In the genomic region with DNA sequence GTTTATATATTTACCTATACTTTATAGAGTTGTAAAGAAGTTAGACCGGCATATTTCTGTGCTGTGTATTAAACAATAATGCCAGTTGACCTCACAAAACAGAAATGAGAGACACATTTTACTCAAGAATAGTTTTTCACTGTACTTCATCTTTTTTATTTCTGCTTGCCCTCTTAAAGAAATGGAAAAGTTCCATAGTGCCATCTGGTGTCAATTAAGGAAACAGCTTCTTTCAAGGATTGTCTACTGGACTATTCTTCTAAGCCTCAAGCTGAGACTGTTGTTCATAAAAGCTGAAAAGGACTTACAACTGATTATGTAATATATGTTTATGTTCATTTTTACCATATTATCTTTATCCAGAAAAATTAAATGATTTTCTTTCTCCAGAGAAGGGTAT, we compare ENCODE assay signal across 8 cellular contexts.
DNase-seq lines count a peak whose midpoint lies in the region; ATAC-seq, FAIRE-seq and TF ChIP-seq lines count a peak whose summit lies in the region.

No MANE protein-coding gene starts in this region.

- ATAC-seq in HG03039 (IDR thresholded peaks at IDR 0.05; ENCODE audit: unreplicated experiment), result no peak

- POLR2A ChIA-PET in AG04450 (lab: Yijun Ruan, JAX), result no interaction called here

- TF ChIP-seq CTCF in AG04450 (IDR thresholded peaks at IDR 0.05; ENCODE audit: low read depth, low read length) (peak; percentile 42), esophagus squamous epithelium (IDR thresholded peaks at IDR 0.05) (peak in 4 of 6 experiments; percentile 15 to 33 (median 24)), type B pancreatic cell (conservative IDR thresholded peaks at IDR 0.05) (peak; percentile 78)

- H3K4me1 ChIP-seq in esophagus squamous epithelium, result no peaks in the 10 kb centered on the region

- H3K4me1 Mint-ChIP-seq in type B pancreatic cell (ENCODE audit: unreplicated experiment), result peaks cover 14% of the 10 kb centered on the region

- intact Hi-C loops in esophagus squamous epithelium (cut with DNase I), result no loop called here

- DNase-seq in AG04450 (ENCODE audit: low read depth, low spot score) (no peak), H54 (ENCODE audit: insufficient read length, low spot score) (peak; percentile 2), NCI-H774 (lab: John Stamatoyannopoulos, UW) (peak; percentile 22), esophagus squamous epithelium (lab: John Stamatoyannopoulos, UW) (no peak), type B pancreatic cell (ENCODE audit: extremely low spot score, unreplicated experiment) (no peak), GM12892 (ENCODE audit: insufficient read length) (no peak), cerebellum (ENCODE audit: low spot score) (no peak)

- no peaks in the 10 kb centered on the region for H3K36me3 Mint-ChIP-seq in type B pancreatic cell

- H3K27me3 ChIP-seq in AG04450 (ENCODE audit: control insufficient read depth, insufficient read depth, low read length), result no peaks in the 10 kb centered on the region
- H3K27me3 ChIP-seq in esophagus squamous epithelium, result no peaks in the 10 kb centered on the region

- H3K4me3 Mint-ChIP-seq in type B pancreatic cell, result no peak overlapping the region

- FAIRE-seq in H54 (lab: Jason Lieb, UNC) (no peak), GM12892 (lab: Jason Lieb, UNC) (no peak)

- H3K9me3 ChIP-seq in AG04450 (ENCODE audit: control insufficient read depth, insufficient read depth, low read length), result no peaks in the 10 kb centered on the region
- H3K9me3 ChIP-seq in esophagus squamous epithelium, result no peaks in the 10 kb centered on the region

- TF ChIP-seq POLR2A in H54 (IDR thresholded peaks at IDR 0.05; ENCODE audit: low read depth, low read length) (no peak), esophagus squamous epithelium (IDR thresholded peaks at IDR 0.05) (no peak), GM12892 (IDR thresholded peaks at IDR 0.05; ENCODE audit: low read depth, low read length) (no peak)

- 10 to 11% methylated on average over 1 of the region's 1 CpG for WGBS in esophagus squamous epithelium, 2 donors

- H3K27ac ChIP-seq in AG04450 (ENCODE audit: low read depth, low read length) (no peak overlapping the region), esophagus squamous epithelium (no peak overlapping the region)

- no peaks in the 10 kb centered on the region for H3K9me3 Mint-ChIP-seq in type B pancreatic cell

- H3K4me3 ChIP-seq in AG04450 (ENCODE audit: low read depth, low read length), result no peak overlapping the region
- no peak overlapping the region for H3K4me3 ChIP-seq in esophagus squamous epithelium

- CTCF ChIA-PET in AG04450 (lab: Charles Lee), result interaction anchor here (1.6 kb wide), 1 partner anchor 1072 kb away, joined by 13 read pairs; no protein-coding TSS in a partner anchor

- H3K27ac Mint-ChIP-seq in type B pancreatic cell, result no peak overlapping the region

- H3K36me3 ChIP-seq in esophagus squamous epithelium, result no peaks in the 10 kb centered on the region

- H3K27me3 Mint-ChIP-seq in type B pancreatic cell, result no peaks in the 10 kb centered on the region

Comparison
In these comparisons a context has a peak if more than half of its experiments do, and no peak if none do; other contexts are left out.
1. DNase-seq: peak in H54 (single experiment) and NCI-H774 (single experiment); none in AG04450 (single experiment), esophagus squamous epithelium (single experiment), type B pancreatic cell (single experiment), GM12892 (single experiment) and cerebellum (single experiment).
2. CTCF ChIP-seq: peak in every context shown above with its lines; median percentile 78 in type B pancreatic cell; 42 in AG04450; 24 in esophagus squamous epithelium.